In genomic region chr1:217004776-217005436, GRCh38 we compare ENCODE assay signal across 1 cellular context.
TF ChIP-seq lines count a peak whose summit lies in the region.

No MANE protein-coding gene starts in this region.

TF ChIP-seq in GM12878, 131 proteins besides CTCF, POLR2A, EP300 and RAD21 (continued from another document):
- TF ChIP-seq JUNB (IDR thresholded peaks at IDR 0.05) = peak; percentile 63
- TF ChIP-seq MEF2A (IDR thresholded peaks at IDR 0.05; ENCODE audit: insufficient read depth, low read depth, low read length) = 0 out of 2 replicates have a peak, but pooled peaks have one; percentile 16
- TF ChIP-seq HDAC6 (IDR thresholded peaks at IDR 0.05; ENCODE audit: unreplicated experiment) = no peak
- no peak for TF ChIP-seq ZNF274 (IDR thresholded peaks at IDR 0.05; ENCODE audit: insufficient read depth, insufficient read length)
